In genomic region chr20:842547-842940, GRCh38 we compare ENCODE assay signal across 15 cellular contexts. TPM values are rescaled to one million over a fixed set of nuclear protein-coding genes. Genes with fewer than 3 reads are reported as not detected.
DNase-seq lines count a peak whose midpoint lies in the region; ATAC-seq, FAIRE-seq and TF ChIP-seq lines count a peak whose summit lies in the region.
"Had no signal": no experiment of that assay in that cellular context is flagged by ENCODE, and none has a peak within 500 bp of the region (broad histone marks: within the 10 kb centered on the region; RNA-seq: fewer than 3 reads in every experiment).

No MANE protein-coding gene starts in this region.

- POLR2A ChIA-PET in HepG2 (lab: Yijun Ruan, JAX), result no interaction called here

- 42% methylated on average over 2 of the region's 2 CpGs for WGBS in HepG2 (ENCODE audit: low lambda C conversion rate)
- 68% methylated on average over 2 of the region's 2 CpGs for WGBS in right lobe of liver (ENCODE audit: insufficient coverage, low coverage, low lambda C conversion rate, missing lambda C conversion rate)

- H3K36me3 Mint-ChIP-seq in effector memory CD8-positive, alpha-beta T cell (ENCODE audit: insufficient read depth), result peaks cover 13% of the 10 kb centered on the region

- no peak for TF ChIP-seq CTCF in HepG2 (CRISPR knock-in tag; IDR thresholded peaks at IDR 0.05)
- no peak for TF ChIP-seq CTCF in right lobe of liver (IDR thresholded peaks at IDR 0.05)

- no peaks in the 10 kb centered on the region for H3K27me3 Mint-ChIP-seq in effector memory CD8-positive, alpha-beta T cell
- H3K27me3 Mint-ChIP-seq: stimulated activated memory B cell treated with anti-CD40 and anti-IgM and Interleukin-4, amounts not matched to agents 10 μg/mL and 1 μg/mL and 100 μg/mL, for 72 hours had no signal

- no TSS peak for BruUV-seq in HepG2 (replicated peaks; lab: Mats Ljungman, UMichigan)

- H3K4me1 Mint-ChIP-seq in effector memory CD8-positive, alpha-beta T cell (ENCODE audit: low read depth in 2 of 2), result peaks cover 33 to 43% of the 10 kb centered on the region in 2 donors

- H3K4me1 ChIP-seq in HepG2 (ENCODE audit: insufficient read depth, low read length) (peaks cover 12% of the 10 kb centered on the region), right lobe of liver (peaks cover 0 to 22% (median 0%) of the 10 kb centered on the region in 4 donors), mucosa of stomach (ENCODE audit: control insufficient read depth, insufficient read depth, low read length) (peaks cover 43% of the 10 kb centered on the region)

- FAIRE-seq in HepG2 (lab: Jason Lieb, UNC), result no peak
- FAIRE-seq: endometrium had no signal

- H3K79me2 ChIP-seq in HepG2 (ENCODE audit: insufficient read depth, low read length), result no peaks in the 10 kb centered on the region

- no peaks in the 10 kb centered on the region for H3K9me3 Mint-ChIP-seq in effector memory CD8-positive, alpha-beta T cell

- H3K9ac ChIP-seq in HepG2 (ENCODE audit: insufficient read depth, low read depth, low read length), result no peak overlapping the region
- H3K9ac ChIP-seq in mucosa of stomach (ENCODE audit: low read length), result peak overlapping the region; percentile 65

- DNase-seq in HepG2 (ENCODE audit: low spot score), result no peak
- no peak for DNase-seq in right lobe of liver
- DNase-seq in effector memory CD8-positive, alpha-beta T cell, result no peak
- no peak for DNase-seq in HK-2 (ENCODE audit: unreplicated experiment)
- no peak for DNase-seq in KBM-7
- DNase-seq in stimulated activated CD4-positive, alpha-beta T cell treated with anti-CD3 and anti-CD28 coated beads, Interleukin-12 subunit alpha, Interleukin-12 subunit beta, amount 100 ng/mL, for 4 hours, result no peak
- DNase-seq in posterior vena cava (ENCODE audit: low spot score), result no peak
- DNase-seq: activated naive CD4-positive, alpha-beta T cell treated with Interleukin-2 at 50 U/mL for 16 hours; NCI-H345; sigmoid colon had no signal

- no peak for TF ChIP-seq POLR2A in HepG2 (IDR thresholded peaks at IDR 0.05; ENCODE audit: insufficient read depth in 1 of 2, low read depth in 2 of 2, low read length in 2 of 2)
- TF ChIP-seq POLR2A in right lobe of liver (IDR thresholded peaks at IDR 0.05), result no peak

- no peak for TF ChIP-seq RAD21 in HepG2 (CRISPR knock-in tag; IDR thresholded peaks at IDR 0.05)

- no peaks in the 10 kb centered on the region for H4K20me1 ChIP-seq in HepG2 (ENCODE audit: insufficient read depth, low read length)

- H3K36me3 ChIP-seq in HepG2 (replicated peaks in 1 of 2; ENCODE audit: control insufficient read depth in 1 of 2, insufficient read depth in 2 of 2, low read length in 2 of 2) (no peaks in the 10 kb centered on the region), right lobe of liver (no peaks in the 10 kb centered on the region), mucosa of stomach (ENCODE audit: control insufficient read depth, insufficient read depth, low read length) (no peaks in the 10 kb centered on the region)
- H3K36me3 ChIP-seq: gastroesophageal sphincter, sigmoid colon had no signal

- ATAC-seq in HepG2 (no peak), right lobe of liver (no peak)
- no peak for ATAC-seq in effector memory CD8-positive, alpha-beta T cell (replicated peaks)
- ATAC-seq: gastroesophageal sphincter; stimulated activated memory B cell treated with anti-CD40 and anti-IgM and Interleukin-4, amounts not matched to agents 10 μg/mL and 1 μg/mL and 100 μg/mL, for 72 hours had no signal

- H3K4me3 ChIP-seq in HepG2 (replicated peaks in 1 of 3; ENCODE audit: insufficient read depth in 1 of 3, low read depth in 2 of 3, low read length in 3 of 3), result no peak overlapping the region
- no peak overlapping the region for H3K4me3 ChIP-seq in right lobe of liver
- no peak overlapping the region for H3K4me3 ChIP-seq in mucosa of stomach (ENCODE audit: low read length)
- H3K4me3 ChIP-seq: gastroesophageal sphincter, sigmoid colon, SK-N-MC had no signal

- CTCF ChIA-PET in HepG2 (lab: Yijun Ruan, JAX; ENCODE audit: low intra/inter-chr PET ratio, low total read pairs), result no interaction called here

- no peaks in the 10 kb centered on the region for H3K27me3 ChIP-seq in HepG2 (ENCODE audit: control insufficient read depth in 1 of 2, insufficient read depth in 2 of 2, low read length in 2 of 2)
- no peaks in the 10 kb centered on the region for H3K27me3 ChIP-seq in right lobe of liver
- no peaks in the 10 kb centered on the region for H3K27me3 ChIP-seq in mucosa of stomach (ENCODE audit: control insufficient read depth, insufficient read depth, low read length)

- peak overlapping the region; percentile 42 to 64 for H3K27ac Mint-ChIP-seq in effector memory CD8-positive, alpha-beta T cell
- H3K27ac Mint-ChIP-seq: stimulated activated memory B cell treated with anti-CD40 and anti-IgM and Interleukin-4, amounts not matched to agents 10 μg/mL and 1 μg/mL and 100 μg/mL, for 72 hours had no signal

- TF ChIP-seq EP300 in HepG2 (IDR thresholded peaks at IDR 0.05; ENCODE audit: low read depth in 2 of 2, low read length in 2 of 2) (no peak), HepG2 (CRISPR knock-in tag; IDR thresholded peaks at IDR 0.05; ENCODE audit: borderline replicate concordance) (no peak)

- in situ Hi-C loops in HepG2 (cut with HindIII; ENCODE audit: extremely low pct_ligation_motif_present, low pct_unique_long_range_greater_than_20kb) (no loop called here), KBM-7 (cut with MboI; ENCODE audit: low pct_unique_long_range_greater_than_20kb, low sequenced_read_pairs) (no loop called here)

- H3K9me3 ChIP-seq in HepG2 (ENCODE audit: low read length) (no peaks in the 10 kb centered on the region), right lobe of liver (no peaks in the 10 kb centered on the region), mucosa of stomach (ENCODE audit: control insufficient read depth, low read length) (no peaks in the 10 kb centered on the region)
- H3K9me3 ChIP-seq: sigmoid colon had no signal

- intact Hi-C loops in HepG2 (cut with micrococcal nuclease; ENCODE audit: unreplicated experiment) (no loop called here), right lobe of liver (cut with DNase I) (no loop called here), posterior vena cava (cut with DNase I) (no loop called here)

- H3K4me3 Mint-ChIP-seq in effector memory CD8-positive, alpha-beta T cell, result no peak overlapping the region

- H2AFZ ChIP-seq in HepG2 (ENCODE audit: low read length), result no peak overlapping the region

- no peak overlapping the region for H3K27ac ChIP-seq in HepG2 (ENCODE audit: extremely low read length, insufficient read depth, low read length)
- H3K27ac ChIP-seq in right lobe of liver, result no peak overlapping the region
- H3K27ac ChIP-seq: gastroesophageal sphincter, sigmoid colon, SK-N-MC had no signal

- H3K4me2 ChIP-seq in HepG2 (ENCODE audit: low read depth, low read length), result no peak overlapping the region

TF ChIP-seq in HepG2, 621 proteins besides CTCF, POLR2A, EP300 and RAD21:
- TF ChIP-seq RBFOX2 (IDR thresholded peaks at IDR 0.05; ENCODE audit: low read depth, low read length) (no peak), SNRNP70 (IDR thresholded peaks at IDR 0.05; ENCODE audit: low read depth, low read length) (no peak), MAFF (IDR thresholded peaks at IDR 0.05; ENCODE audit: low read depth, low read length) (peak; percentile 65; the same call in 1 of the 2 replicates), MAFK (conservative IDR thresholded peaks at IDR 0.05 in 1 of 2, IDR thresholded peaks at IDR 0.05 in 1 of 2; ENCODE audit: low read length in 2 of 2) (peak; percentile 58 to 74; a peak in 3 of 4 replicates), SMAD9 (CRISPR knock-in tag; IDR thresholded peaks at IDR 0.05) (no peak)

RNA-seq across cellular contexts. Expression of gene FAM110A, which starts 9.0 kb away (rescaled TPM):
- 1.7 and 1.9 TPM in 2 replicates for total RNA-seq in HepG2 (2016; rRNA removed; fragmentation: Illumina TruSeq; extraction: Trizol)
- total RNA-seq in HepG2 (2016; cell fraction: cytosol; rRNA removed; fragmentation: Illumina TruSeq; extraction: Trizol; ENCODE audit: low read depth), result 0.81 and 1.3 TPM in 2 replicates
- total RNA-seq in HepG2 (2016; cell fraction: insoluble cytoplasmic fraction; rRNA removed; fragmentation: Illumina TruSeq; extraction: Trizol), result 1.8 and 2.0 TPM in 2 replicates
- total RNA-seq in HepG2 (2016; cell fraction: membrane; rRNA removed; fragmentation: Illumina TruSeq; extraction: Trizol), result 1.8 and 2.3 TPM in 2 replicates
- total RNA-seq in HepG2 (2016; cell fraction: nucleus; rRNA removed; fragmentation: Illumina TruSeq; extraction: Trizol), result 1.4 and 1.5 TPM in 2 replicates
- 1.9 and 2.0 TPM in 2 replicates for polyA plus RNA-seq in HepG2 (2011; rRNA removed)
- polyA plus RNA-seq in HepG2 (2011; cell fraction: cytosol; rRNA removed), result 1.5 and 2.7 TPM in 2 replicates
- polyA plus RNA-seq in HepG2 (2011; cell fraction: nucleus; rRNA removed), result 6.1 and 6.2 TPM in 2 replicates
- polyA plus RNA-seq in HepG2 (2012), result 0.95 and 1.2 TPM in 2 replicates
- 0.83 and 1.3 TPM in 2 replicates for polyA plus RNA-seq in HepG2 (2016; cell fraction: cytosol; fragmentation: Illumina TruSeq; extraction: Trizol; ENCODE audit: low read depth)
- 2.6 and 3.0 TPM in 2 replicates for polyA plus RNA-seq in HepG2 (2016; cell fraction: insoluble cytoplasmic fraction; fragmentation: Illumina TruSeq; extraction: Trizol; ENCODE audit: low read depth)
- polyA plus RNA-seq in HepG2 (2016; cell fraction: membrane; fragmentation: Illumina TruSeq; extraction: Trizol; ENCODE audit: low read depth), result 1.3 and 1.8 TPM in 2 replicates
- polyA plus RNA-seq in HepG2 (2016; cell fraction: nucleus; fragmentation: Illumina TruSeq; extraction: Trizol; ENCODE audit: insufficient read depth, low read depth), result 3.1 and 3.2 TPM in 2 replicates
- 2.7 and 3.5 TPM in 2 replicates for polyA minus RNA-seq in HepG2 (2011; rRNA and poly(A)+ RNA removed; ENCODE audit: low replicate concordance)
- polyA minus RNA-seq in HepG2 (2011; cell fraction: cytosol; rRNA and poly(A)+ RNA removed), result 0.40 and 1.2 TPM in 2 replicates
- 0.50 and 0.52 TPM in 2 replicates for polyA minus RNA-seq in HepG2 (2011; cell fraction: nucleus; rRNA and poly(A)+ RNA removed)
- 1 to 10 TPM; 1.4 to 4.1 (median 2.7) TPM for total RNA-seq in right lobe of liver
- total RNA-seq in posterior vena cava, result 1 to 10 TPM; 2.7 to 4.0 TPM
